ENCODE assay signal across 8 cellular contexts in genomic region chr11:117316197-117316961, GRCh38. TPM values are rescaled to one million over a fixed set of nuclear protein-coding genes. Genes with fewer than 3 reads are reported as not detected.
DNase-seq lines count a peak whose midpoint lies in the region; ATAC-seq and TF ChIP-seq lines count a peak whose summit lies in the region.

BACE1 (minus strand) TSS chr11:117316256; CDS start chr11:117315795, 461 bp downstream.

- no peaks in the 10 kb centered on the region for H3K9me3 ChIP-seq in iPS-18c (ENCODE audit: control insufficient read depth, insufficient read depth, low read length)

- DNase-seq in DMS53 (lab: John Stamatoyannopoulos, UW) (peak; percentile 88), SHP77 treated with DMSO at 0.1 percent for 48 hours (lab: John Stamatoyannopoulos, UW) (peak; percentile 75), caudate nucleus (lab: John Stamatoyannopoulos, UW) (peak in 60 of 61 donors; percentile 47 to 94 (median 84)), renal cortical epithelial cell (ENCODE audit: low read depth) (peak; percentile 75)

- H3K4me3 ChIP-seq in iPS-18c (ENCODE audit: insufficient read depth, low read depth, low read length), result peak within 1 kb of the TSS; percentile 71

- TF ChIP-seq CTCF in LNCAP (IDR thresholded peaks at IDR 0.05), result peak; percentile 39; the same call in 1 of the 2 replicates

- peak within 1 kb of the TSS; percentile 37 for H3K27ac ChIP-seq in caudate nucleus (ENCODE audit: low read depth, low read length)

- no peak for ATAC-seq in HG02885 (IDR thresholded peaks at IDR 0.05; ENCODE audit: poor library complexity, unreplicated experiment)
- no peak for ATAC-seq in GM19467 (IDR thresholded peaks at IDR 0.05; ENCODE audit: unreplicated experiment)

RNA-seq across cellular contexts. Expression of gene BACE1, which starts in this region (rescaled TPM):
- 4.2 and 27.3 TPM in 2 replicates for total RNA-seq in renal cortical epithelial cell
